ENCODE assay signal across 19 cellular contexts in genomic region chr21:26194811-26195251, GRCh38. TPM values are rescaled to one million over a fixed set of nuclear protein-coding genes. Genes with fewer than 3 reads are reported as not detected.
DNase-seq lines count a peak whose midpoint lies in the region; ATAC-seq lines count a peak whose summit lies in the region.
"Had no signal": no experiment of that assay in that cellular context is flagged by ENCODE, and none has a peak within 500 bp of the region (broad histone marks: within the 10 kb centered on the region; RNA-seq: fewer than 3 reads in every experiment).

No MANE protein-coding gene starts in this region.

- H3K4me2 ChIP-seq in skeletal muscle satellite cell (ENCODE audit: low read length), result peak overlapping the region; percentile 53

- H3K4me3 ChIP-seq in adipocyte (ENCODE audit: low read length), result peak overlapping the region; percentile 77
- H3K4me3 ChIP-seq in skeletal muscle satellite cell (ENCODE audit: low read length), result peak overlapping the region; percentile 15
- no peak overlapping the region for H3K4me3 ChIP-seq in effector memory CD4-positive, alpha-beta T cell (ENCODE audit: insufficient read depth, low read depth, low read length, poor library complexity, severe bottlenecking)
- H3K4me3 ChIP-seq: left ventricle myocardium inferior, prostate gland had no signal

- H3K4me1 ChIP-seq in adipocyte (ENCODE audit: control insufficient read depth, insufficient read depth, low read length) (peaks cover 20% of the 10 kb centered on the region), skeletal muscle satellite cell (ENCODE audit: control insufficient read depth, insufficient read depth, low read length) (peaks cover 14% of the 10 kb centered on the region)
- H3K4me1 ChIP-seq in effector memory CD4-positive, alpha-beta T cell (ENCODE audit: control insufficient read depth, insufficient read depth, low read length, poor library complexity, severe bottlenecking), result no peaks in the 10 kb centered on the region
- H3K4me1 ChIP-seq: left ventricle myocardium inferior, prostate gland had no signal

- H3K27me3 ChIP-seq in adipocyte (replicated peaks; ENCODE audit: control insufficient read depth, insufficient read depth, low read length) (no peaks in the 10 kb centered on the region), skeletal muscle satellite cell (ENCODE audit: control insufficient read depth, insufficient read depth, low read length) (peaks cover 2% of the 10 kb centered on the region)
- H3K27me3 ChIP-seq in effector memory CD4-positive, alpha-beta T cell (replicated peaks; ENCODE audit: control insufficient read depth, insufficient read depth, low read length, poor library complexity, severe bottlenecking), result no peaks in the 10 kb centered on the region

- H3K9me3 ChIP-seq in adipocyte (ENCODE audit: control insufficient read depth, low read length), result no peaks in the 10 kb centered on the region
- no peaks in the 10 kb centered on the region for H3K9me3 ChIP-seq in skeletal muscle satellite cell (replicated peaks; ENCODE audit: low read length)
- no peaks in the 10 kb centered on the region for H3K9me3 ChIP-seq in effector memory CD4-positive, alpha-beta T cell (ENCODE audit: control insufficient read depth, low read length)
- H3K9me3 ChIP-seq: left ventricle myocardium inferior, prostate gland had no signal

- H3K27ac ChIP-seq in effector memory CD4-positive, alpha-beta T cell (ENCODE audit: insufficient read depth, low read length, poor library complexity, severe bottlenecking), result no peak overlapping the region
- H3K27ac ChIP-seq: left ventricle myocardium inferior, prostate gland had no signal

- ATAC-seq in GM18861 (IDR thresholded peaks at IDR 0.05; ENCODE audit: unreplicated experiment), result no peak
- ATAC-seq: activated naive CD8-positive, alpha-beta T cell treated with anti-CD3 and anti-CD28 coated beads, Interleukin-2, amount 50 U/mL, for 24 hours; Panc1 had no signal

- H3K36me3 ChIP-seq in adipocyte (ENCODE audit: control insufficient read depth, insufficient read depth, low read length, severe bottlenecking) (no peaks in the 10 kb centered on the region), skeletal muscle satellite cell (ENCODE audit: insufficient read depth, low read length) (no peaks in the 10 kb centered on the region)
- no peaks in the 10 kb centered on the region for H3K36me3 ChIP-seq in effector memory CD4-positive, alpha-beta T cell (ENCODE audit: control insufficient read depth, insufficient read depth, low read length)
- H3K36me3 ChIP-seq: left ventricle myocardium inferior, prostate gland had no signal

- DNase-seq in EL, result peak; percentile 54
- DNase-seq in adipocyte (ENCODE audit: low read depth), result peak; percentile 72
- peak; percentile 58 for DNase-seq in foreskin melanocyte
- DNase-seq in activated CD8-positive, alpha-beta memory T cell treated with anti-CD3 and anti-CD28 coated beads, Interleukin-2, amount 50 U/mL, for 4 hours, result no peak
- DNase-seq in effector memory CD4-positive, alpha-beta T cell, result no peak
- DNase-seq: activated CD4-positive, alpha-beta memory T cell treated with anti-CD3 and anti-CD28 coated beads for 36 hours; activated naive CD8-positive, alpha-beta T cell treated with anti-CD3 and anti-CD28 coated beads, Interleukin-2, amount 50 U/mL, for 24 hours; CD4-positive, CD25-positive, alpha-beta regulatory T cell; GOT3; hypothalamus; left ventricle myocardium inferior; naive B cell; NCI-H2029 treated with DMSO at 0.1 percent for 48 hours; NCI-H69; substantia nigra had no signal

- H3K9ac ChIP-seq in adipocyte (ENCODE audit: low read length) (peak overlapping the region; percentile 46), skeletal muscle satellite cell (ENCODE audit: low read depth, low read length) (no peak overlapping the region)

RNA-seq across cellular contexts. Expression of gene APP, which starts 24.3 kb away (rescaled TPM):
- 261 and 279 TPM in 2 replicates for total RNA-seq in skeletal muscle satellite cell (2012; rRNA removed)

Comparison
In these comparisons a context has a peak if more than half of its experiments do, and no peak if none do; other contexts are left out.
1. DNase-seq: peak in EL (single experiment), adipocyte (single experiment) and foreskin melanocyte (single experiment); none in activated CD8-positive, alpha-beta memory T cell treated with anti-CD3 and anti-CD28 coated beads, Interleukin-2, amount 50 U/mL, for 4 hours (single experiment) and effector memory CD4-positive, alpha-beta T cell (0 of 3).